Comparison of ENCODE assay signal across 9 cellular contexts in the genomic region with DNA sequence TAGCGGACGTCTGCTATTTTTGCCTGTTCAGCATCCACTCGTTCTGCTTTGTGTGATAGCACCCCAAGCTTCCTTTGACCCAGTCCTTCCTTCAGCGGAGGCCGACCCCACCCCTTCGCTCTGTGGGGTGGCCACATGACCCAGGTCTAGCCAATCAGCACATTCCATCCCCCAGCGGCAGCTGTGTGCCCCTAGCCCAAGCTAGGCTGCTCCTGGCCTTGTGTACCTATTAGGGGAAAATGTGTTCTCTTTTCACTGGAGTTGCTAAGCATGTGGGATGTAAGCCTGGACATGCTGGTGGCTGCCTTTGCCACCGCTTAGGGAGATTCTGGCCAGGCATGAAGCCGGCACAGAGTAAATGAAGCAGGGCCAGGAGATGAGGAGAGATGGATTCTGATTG. TPM values are rescaled to one million over a fixed set of nuclear protein-coding genes. Genes with fewer than 3 reads are reported as not detected.
DNase-seq lines count a peak whose midpoint lies in the region; ATAC-seq and TF ChIP-seq lines count a peak whose summit lies in the region.
"Not testable (repeated sequence)": the region's sequence is repeated elsewhere in the genome, so short reads cannot be mapped to it uniquely, and the experiment has no call there.
"Had no signal": no experiment of that assay in that cellular context is flagged by ENCODE, and none has a peak within 500 bp of the region (broad histone marks: within the 10 kb centered on the region; RNA-seq: fewer than 3 reads in every experiment).

No MANE protein-coding gene starts in this region.

- not testable (repeated sequence) for H3K36me3 Mint-ChIP-seq in activated B cell treated with CpG ODN at 0.5 μM for 24 hours (ENCODE audit: low read depth)

- not testable (repeated sequence) for H3K4ac ChIP-seq in IMR-90 (ENCODE audit: low read depth, low read length); mesendoderm (ENCODE audit: low read depth, low read length)

- not testable (repeated sequence) for H2BK120ac ChIP-seq in IMR-90 (ENCODE audit: low read depth, low read length); mesendoderm (ENCODE audit: low read depth, low read length)

- not testable (repeated sequence) for H3K36me3 ChIP-seq in IMR-90 (ENCODE audit: control insufficient read depth, insufficient read depth, low read length); mesendoderm (ENCODE audit: control insufficient read depth, insufficient read depth, low read length)

- not testable (repeated sequence) for H3K9me3 Mint-ChIP-seq in activated B cell treated with CpG ODN at 0.5 μM for 24 hours

- H3K23ac ChIP-seq in IMR-90 (ENCODE audit: low read depth, low read length); mesendoderm (ENCODE audit: low read length): not testable (repeated sequence)

- H3K14ac ChIP-seq in IMR-90 (replicated peaks; ENCODE audit: low read depth, low read length): not testable (repeated sequence)

- not testable (repeated sequence) for H3K4me3 Mint-ChIP-seq in activated B cell treated with CpG ODN at 0.5 μM for 24 hours

- WGBS in IMR-90 (ENCODE audit: extremely low coverage in 2 of 2, insufficient read length in 1 of 2), 2 experiments: no CpG with 5 or more reads among the region's 9 CpGs
- WGBS in mesendoderm (ENCODE audit: extremely low coverage, insufficient coverage, low lambda C conversion rate): no CpG with 5 or more reads among the region's 9 CpGs

- not testable (repeated sequence) for H4K91ac ChIP-seq in IMR-90 (ENCODE audit: insufficient read depth, low read depth, low read length)

- H2BK5ac ChIP-seq in IMR-90 (ENCODE audit: low read depth, low read length, poor library complexity, severe bottlenecking); mesendoderm (ENCODE audit: low read length): not testable (repeated sequence)

- POLR2A ChIA-PET in IMR-90 (lab: Charles Lee; ENCODE audit: unreplicated experiment); activated B cell treated with CpG ODN at 0.5 μM for 24 hours (lab: Charles Lee): not testable (repeated sequence)

- H2BK20ac ChIP-seq in IMR-90 (ENCODE audit: low read depth, low read length): not testable (repeated sequence)

- intact Hi-C loops in IMR-90 (cut with micrococcal nuclease); activated B cell treated with CpG ODN at 0.5 μM for 24 hours (cut with micrococcal nuclease); posterior cingulate gyrus (cut with DNase I): not testable (repeated sequence)

- not testable (repeated sequence) for H3K9me3 ChIP-seq in IMR-90 (ENCODE audit: control insufficient read depth, insufficient read depth, low read length)

- H3K9me1 ChIP-seq in IMR-90 (ENCODE audit: insufficient read depth, low read length): not testable (repeated sequence)

- not testable (repeated sequence) for H3K4me1 ChIP-seq in IMR-90 (ENCODE audit: control insufficient read depth, insufficient read depth, low read length); mesendoderm (ENCODE audit: control insufficient read depth, low read depth, low read length)

- H2BK15ac ChIP-seq in IMR-90 (ENCODE audit: low read depth, low read length); mesendoderm (replicated peaks; ENCODE audit: low read depth): not testable (repeated sequence)

- not testable (repeated sequence) for H3K4me3 ChIP-seq in IMR-90 (ENCODE audit: insufficient read depth, low read depth, low read length); mesendoderm (ENCODE audit: low read length)

- not testable (repeated sequence) for H3K4me1 Mint-ChIP-seq in activated B cell treated with CpG ODN at 0.5 μM for 24 hours

- not testable (repeated sequence) for H3K56ac ChIP-seq in IMR-90 (ENCODE audit: extremely low read depth, insufficient read depth, low read length); mesendoderm (ENCODE audit: low read length)

- H3K18ac ChIP-seq in IMR-90 (ENCODE audit: low read depth, low read length); mesendoderm (ENCODE audit: low read length): not testable (repeated sequence)

- not testable (repeated sequence) for TF ChIP-seq CTCF in IMR-90 (conservative IDR thresholded peaks at IDR 0.05; ENCODE audit: low read depth, low read length); activated B cell treated with CpG ODN at 0.5 μM for 24 hours (IDR thresholded peaks at IDR 0.05)

- not testable (repeated sequence) for BruUV-seq in IMR-90 (replicated peaks; lab: Mats Ljungman, UMichigan)

- not testable (repeated sequence) for H3K79me2 ChIP-seq in mesendoderm (ENCODE audit: control insufficient read depth, insufficient read depth, low read length)

- H2AFZ ChIP-seq in IMR-90 (replicated peaks; ENCODE audit: low read length, poor library complexity): not testable (repeated sequence)

- not testable (repeated sequence) for H3K27me3 ChIP-seq in IMR-90 (ENCODE audit: control insufficient read depth, insufficient read depth, low read length); mesendoderm (ENCODE audit: insufficient read depth, low read length, poor library complexity)

- CTCF ChIA-PET in IMR-90 (lab: Yijun Ruan, JAX); activated B cell treated with CpG ODN at 0.5 μM for 24 hours (lab: Charles Lee): not testable (repeated sequence)

- H3K4me2 ChIP-seq in IMR-90 (ENCODE audit: low read depth, low read length); mesendoderm (ENCODE audit: low read length): not testable (repeated sequence)

- not testable (repeated sequence) for TF ChIP-seq RAD21 in IMR-90 (IDR thresholded peaks at IDR 0.05; ENCODE audit: low read length)

- in situ Hi-C loops in IMR-90 (cut with MboI; ENCODE audit: low sequenced_read_pairs): loop anchor here (10.0 kb wide), 1 partner anchor 55 kb away; no protein-coding TSS in a partner anchor

- H3K27ac Mint-ChIP-seq in activated B cell treated with CpG ODN at 0.5 μM for 24 hours: not testable (repeated sequence)

- not testable (repeated sequence) for TF ChIP-seq POLR2A in IMR-90 (IDR thresholded peaks at IDR 0.05; ENCODE audit: low read depth, low read length)

- not testable (repeated sequence) for H2AK9ac ChIP-seq in IMR-90 (replicated peaks; ENCODE audit: low read depth, low read length, poor library complexity)

- H3K27ac ChIP-seq in IMR-90 (ENCODE audit: insufficient read depth, low read length); mesendoderm (ENCODE audit: low read depth, low read length): not testable (repeated sequence)

- not testable (repeated sequence) for H3K79me1 ChIP-seq in IMR-90 (ENCODE audit: low read depth in 1 of 2, low read length in 2 of 2); mesendoderm (ENCODE audit: low read length)

- not testable (repeated sequence) for H4K20me1 ChIP-seq in IMR-90 (ENCODE audit: insufficient read depth, low read length)

- H3K27me3 Mint-ChIP-seq in activated B cell treated with CpG ODN at 0.5 μM for 24 hours: not testable (repeated sequence)

- DNase-seq in Ammon's horn (ENCODE audit: low spot score) (peak; percentile 50), OCI-M1 (lab: John Stamatoyannopoulos, UW) (peak; percentile 7), amygdala (lab: John Stamatoyannopoulos, UW) (peak in 33 of 56 donors; percentile 4 to 60 (median 24)), globus pallidus (ENCODE audit: low spot score) (peak; percentile 63), mesendoderm (peak; percentile 72), posterior cingulate gyrus (peak in 6 of 10 donors; percentile 28 to 91 (median 62))
- not testable (repeated sequence) for DNase-seq in IMR-90, activated B cell treated with CpG ODN at 0.5 μM for 24 hours

- H4K8ac ChIP-seq in IMR-90 (ENCODE audit: low read depth in 2 of 2, low read length in 2 of 2); mesendoderm (ENCODE audit: low read depth, low read length): not testable (repeated sequence)

- not testable (repeated sequence) for H3K9ac ChIP-seq in IMR-90 (ENCODE audit: low read depth, low read length); mesendoderm (ENCODE audit: low read length)

- not testable (repeated sequence) for H2AK5ac ChIP-seq in IMR-90 (ENCODE audit: low read depth, low read length); mesendoderm (ENCODE audit: low read length)

- dilution Hi-C loops in IMR-90 (cut with HindIII; ENCODE audit: low sequenced_read_pairs, unreplicated experiment): not testable (repeated sequence)

- not testable (repeated sequence) for H4K5ac ChIP-seq in IMR-90 (ENCODE audit: low read depth, low read length); mesendoderm (ENCODE audit: low read length)

- ATAC-seq in IMR-90 (ENCODE audit: low read depth) (peak; percentile 43; the same call in 1 of the 2 replicates), activated B cell treated with CpG ODN at 0.5 μM for 24 hours (ENCODE audit: low read depth) (peak; percentile 55)

TF ChIP-seq in IMR-90, 13 proteins besides CTCF, POLR2A, EP300 and RAD21:
- TF ChIP-seq, protein P1, sequence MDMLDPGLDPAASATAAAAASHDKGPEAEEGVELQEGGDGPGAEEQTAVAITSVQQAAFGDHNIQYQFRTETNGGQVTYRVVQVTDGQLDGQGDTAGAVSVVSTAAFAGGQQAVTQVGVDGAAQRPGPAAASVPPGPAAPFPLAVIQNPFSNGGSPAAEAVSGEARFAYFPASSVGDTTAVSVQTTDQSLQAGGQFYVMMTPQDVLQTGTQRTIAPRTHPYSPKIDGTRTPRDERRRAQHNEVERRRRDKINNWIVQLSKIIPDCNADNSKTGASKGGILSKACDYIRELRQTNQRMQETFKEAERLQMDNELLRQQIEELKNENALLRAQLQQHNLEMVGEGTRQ (IDR thresholded peaks at IDR 0.05; ENCODE audit: low read depth, low read length): peak; percentile 39; the same call in 1 of the 2 replicates
TF ChIP-seq in IMR-90: peak in this region for 1; not testable (repeated sequence) for 12.

RNA-seq across cellular contexts. Expression of a gene that starts 33.1 kb away (rescaled TPM):
- total RNA-seq in IMR-90 (2012; rRNA removed): 0.18 and 0.56 TPM in 2 replicates
- 0.19 and 0.22 TPM in 2 replicates for polyA plus RNA-seq in IMR-90 (2012; rRNA removed)
- polyA plus RNA-seq in IMR-90 (2012; cell fraction: cytosol; rRNA removed): 0.04 TPM in 1 of 2 replicates, not detected in the other
- 0.42 and 0.83 TPM in 2 replicates for polyA plus RNA-seq in IMR-90 (2012; cell fraction: nucleus; rRNA removed; ENCODE audit: low replicate concordance)
- 2.1 and 6.8 TPM in 2 replicates for total RNA-seq in activated B cell treated with CpG ODN at 0.5 μM for 24 hours
- 0.18 TPM for polyA plus RNA-seq in mesendoderm (2013, experiment 1 of 2)
- polyA plus RNA-seq in mesendoderm (2013, experiment 2 of 2): 0.13 TPM
- total RNA-seq: fibroblast of villous mesenchyme had no signal

RNA-seq across cellular contexts. Expression of a gene that starts 37.9 kb away (rescaled TPM):
- under 0.01 TPM in 1 of 2 replicates, not detected in the other for total RNA-seq in IMR-90 (2012; rRNA removed)
- polyA plus RNA-seq in IMR-90 (2012; rRNA removed): 0.03 and 0.05 TPM in 2 replicates
- 0.07 TPM in 1 of 2 replicates, not detected in the other for polyA plus RNA-seq in IMR-90 (2012; cell fraction: cytosol; rRNA removed)
- polyA plus RNA-seq in IMR-90 (2012; cell fraction: nucleus; rRNA removed; ENCODE audit: low replicate concordance): 0.05 and 0.07 TPM in 2 replicates
- 0.39 and 0.58 TPM in 2 replicates for total RNA-seq in activated B cell treated with CpG ODN at 0.5 μM for 24 hours
- polyA plus RNA-seq in mesendoderm (2013, experiment 1 of 2): 43.5 TPM
- 44.5 TPM for polyA plus RNA-seq in mesendoderm (2013, experiment 2 of 2)
- total RNA-seq: fibroblast of villous mesenchyme had no signal
